ENCODE assay signal across 36 cellular contexts in the genomic region with DNA sequence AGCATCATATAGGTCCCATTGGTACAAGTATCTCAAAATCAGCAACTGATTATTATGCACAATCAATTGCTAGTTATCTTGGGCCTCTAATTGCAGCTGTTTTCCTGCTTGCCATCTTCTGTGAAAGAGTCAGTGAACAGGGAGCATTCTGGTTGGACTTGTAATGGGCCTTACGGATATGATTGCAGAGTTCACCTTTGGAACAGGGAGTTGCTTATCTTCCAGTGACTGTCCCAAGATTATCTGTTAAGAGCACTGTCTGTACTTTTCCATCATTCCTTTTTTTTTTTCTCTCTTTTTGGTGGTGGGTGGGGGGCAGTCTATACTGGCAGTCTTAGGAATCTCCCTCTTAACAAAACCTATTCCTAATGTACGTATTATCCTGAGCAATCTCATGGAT. TPM values are rescaled to one million over a fixed set of nuclear protein-coding genes. Genes with fewer than 3 reads are reported as not detected.
"Had no signal": no experiment of that assay in that cellular context is flagged by ENCODE, and none has a peak within 500 bp of the region (broad histone marks: within the 10 kb centered on the region; RNA-seq: fewer than 3 reads in every experiment).

No MANE protein-coding gene starts in this region.

- H3K27me3 ChIP-seq: ascending aorta, breast epithelium, cardiac muscle cell, colonic mucosa, esophagus squamous epithelium, gastroesophageal sphincter had no signal

- H3K4me3 ChIP-seq: ascending aorta, breast epithelium, cardiac muscle cell, colonic mucosa, esophagus squamous epithelium, gastroesophageal sphincter had no signal

- H3K9me3 Mint-ChIP-seq: activated CD4-positive, alpha-beta memory T cell treated with anti-CD3 and anti-CD28 coated beads, Interleukin-2, amount 10 ng/mL, durations not matched to agents 7 days and 5 days; activated CD4-positive, alpha-beta T cell treated with anti-CD3 and anti-CD28 coated beads, Interleukin-2, amount 10 ng/mL, durations not matched to agents 7 days and 5 days; activated naive CD4-positive, alpha-beta T cell treated with anti-CD3 and anti-CD28 coated beads, Interleukin-2, amount 10 ng/mL, durations not matched to agents 7 days and 5 days; activated naive CD4-positive, alpha-beta T cell treated with anti-CD3 and anti-CD28 coated beads, Interleukin-2, amount 50 U/mL, for 72 hours; activated naive CD8-positive, alpha-beta T cell treated with anti-CD3 and anti-CD28 coated beads, Interleukin-2, amount 10 ng/mL, durations not matched to agents 7 days and 5 days; activated T-cell treated with anti-CD3 and anti-CD28 coated beads, Interleukin-2, amount 50 U/mL, for 24 hours; brain; WTC11 had no signal

- H3K27me3 Mint-ChIP-seq: activated CD4-positive, alpha-beta memory T cell treated with anti-CD3 and anti-CD28 coated beads, Interleukin-2, amount 10 ng/mL, durations not matched to agents 7 days and 5 days; activated CD4-positive, alpha-beta T cell treated with anti-CD3 and anti-CD28 coated beads, Interleukin-2, amount 10 ng/mL, durations not matched to agents 7 days and 5 days; activated naive CD4-positive, alpha-beta T cell treated with anti-CD3 and anti-CD28 coated beads, Interleukin-2, amount 10 ng/mL, durations not matched to agents 7 days and 5 days; activated naive CD8-positive, alpha-beta T cell treated with anti-CD3 and anti-CD28 coated beads, Interleukin-2, amount 10 ng/mL, durations not matched to agents 7 days and 5 days; brain had no signal

- H3K4me1 ChIP-seq: ascending aorta, breast epithelium, colonic mucosa, esophagus squamous epithelium, gastroesophageal sphincter had no signal

- ATAC-seq: activated naive CD4-positive, alpha-beta T cell treated with anti-CD3 and anti-CD28 coated beads, Interleukin-2, amount 50 U/mL, for 72 hours; activated T-cell treated with anti-CD3 and anti-CD28 coated beads, Interleukin-2, amount 50 U/mL, for 72 hours; gastroesophageal sphincter; WTC11 had no signal

- H3K36me3 Mint-ChIP-seq: activated naive CD4-positive, alpha-beta T cell treated with anti-CD3 and anti-CD28 coated beads, Interleukin-2, amount 10 ng/mL, durations not matched to agents 7 days and 5 days; activated naive CD4-positive, alpha-beta T cell treated with anti-CD3 and anti-CD28 coated beads, Interleukin-2, amount 50 U/mL, for 72 hours; activated naive CD8-positive, alpha-beta T cell treated with anti-CD3 and anti-CD28 coated beads, Interleukin-2, amount 10 ng/mL, durations not matched to agents 7 days and 5 days; brain; WTC11 had no signal

- H3K27ac Mint-ChIP-seq: activated CD4-positive, alpha-beta memory T cell treated with anti-CD3 and anti-CD28 coated beads, Interleukin-2, amount 10 ng/mL, durations not matched to agents 7 days and 5 days; activated CD4-positive, alpha-beta T cell treated with anti-CD3 and anti-CD28 coated beads, Interleukin-2, amount 10 ng/mL, durations not matched to agents 7 days and 5 days; activated naive CD4-positive, alpha-beta T cell treated with anti-CD3 and anti-CD28 coated beads, Interleukin-2, amount 10 ng/mL, durations not matched to agents 7 days and 5 days; activated naive CD4-positive, alpha-beta T cell treated with anti-CD3 and anti-CD28 coated beads, Interleukin-2, amount 50 U/mL, for 72 hours; activated naive CD8-positive, alpha-beta T cell treated with anti-CD3 and anti-CD28 coated beads, Interleukin-2, amount 10 ng/mL, durations not matched to agents 7 days and 5 days; activated T-cell treated with anti-CD3 and anti-CD28 coated beads, Interleukin-2, amount 50 U/mL, for 24 hours; activated T-cell treated with anti-CD3 and anti-CD28 coated beads, Interleukin-2, amount 50 U/mL, for 72 hours; brain; WTC11 had no signal

- H3K9me3 ChIP-seq: ascending aorta, breast epithelium, colonic mucosa, esophagus squamous epithelium, gastroesophageal sphincter had no signal

- DNase-seq: activated CD4-positive, alpha-beta memory T cell treated with anti-CD3 and anti-CD28 coated beads, Interleukin-2, amount 10 ng/mL, durations not matched to agents 7 days and 5 days; activated CD4-positive, alpha-beta T cell treated with anti-CD3 and anti-CD28 coated beads for 1 hour; activated CD4-positive, alpha-beta T cell treated with anti-CD3 and anti-CD28 coated beads for 4 hours; activated CD4-positive, alpha-beta T cell treated with anti-CD3 and anti-CD28 coated beads, Interleukin-2, amount 10 ng/mL, durations not matched to agents 7 days and 5 days; activated CD4-positive, alpha-beta T cell treated with anti-CD3 and anti-CD28 coated beads, Interleukin-2, amount 50 U/mL, for 4 hours; activated CD8-positive, alpha-beta memory T cell treated with anti-CD3 and anti-CD28 coated beads, Interleukin-2, amount 50 U/mL, for 48 hours; activated gamma-delta T cell; activated naive CD4-positive, alpha-beta T cell; activated naive CD4-positive, alpha-beta T cell treated with anti-CD3 and anti-CD28 coated beads, Interleukin-2, amount 10 ng/mL, durations not matched to agents 7 days and 5 days; activated naive CD8-positive, alpha-beta T cell treated with anti-CD3 and anti-CD28 coated beads, Interleukin-2, amount 10 ng/mL, durations not matched to agents 7 days and 5 days; activated T-cell treated with anti-CD3 and anti-CD28 coated beads for 4 hours; activated T-cell treated with anti-CD3 and anti-CD28 coated beads, Interleukin-2, amount 50 U/mL, for 24 hours; activated T-cell treated with anti-CD3 and anti-CD28 coated beads, Interleukin-2, amount 50 U/mL, for 72 hours; central memory CD4-positive, alpha-beta T cell; cerebellar nuclear complex; colonic mucosa; effector CD8-positive, alpha-beta T cell; esophagus squamous epithelium; foreskin melanocyte; T-helper 2 cell had no signal

- H3K4me1 Mint-ChIP-seq: activated CD4-positive, alpha-beta T cell treated with anti-CD3 and anti-CD28 coated beads, Interleukin-2, amount 10 ng/mL, durations not matched to agents 7 days and 5 days; activated naive CD4-positive, alpha-beta T cell treated with anti-CD3 and anti-CD28 coated beads, Interleukin-2, amount 10 ng/mL, durations not matched to agents 7 days and 5 days; brain had no signal

- H3K36me3 ChIP-seq: ascending aorta, breast epithelium, cardiac muscle cell, colonic mucosa, esophagus squamous epithelium, gastroesophageal sphincter had no signal

- FAIRE-seq: endometrium, endothelial cell of umbilical vein had no signal

- H3K4me3 Mint-ChIP-seq: activated CD4-positive, alpha-beta memory T cell treated with anti-CD3 and anti-CD28 coated beads, Interleukin-2, amount 10 ng/mL, durations not matched to agents 7 days and 5 days; activated CD4-positive, alpha-beta T cell treated with anti-CD3 and anti-CD28 coated beads, Interleukin-2, amount 10 ng/mL, durations not matched to agents 7 days and 5 days; activated naive CD4-positive, alpha-beta T cell treated with anti-CD3 and anti-CD28 coated beads, Interleukin-2, amount 10 ng/mL, durations not matched to agents 7 days and 5 days; activated naive CD8-positive, alpha-beta T cell treated with anti-CD3 and anti-CD28 coated beads, Interleukin-2, amount 10 ng/mL, durations not matched to agents 7 days and 5 days; activated T-cell treated with anti-CD3 and anti-CD28 coated beads, Interleukin-2, amount 50 U/mL, for 24 hours; activated T-cell treated with anti-CD3 and anti-CD28 coated beads, Interleukin-2, amount 50 U/mL, for 72 hours; brain; WTC11 had no signal

- H3K27ac ChIP-seq: ascending aorta, breast epithelium, cardiac muscle cell, colonic mucosa, epithelial cell of prostate, esophagus squamous epithelium, gastroesophageal sphincter had no signal

RNA-seq across cellular contexts. Expression of gene OR8G5, which starts 17.8 kb away (rescaled TPM):
- total RNA-seq: activated CD4-positive, alpha-beta memory T cell treated with anti-CD3 and anti-CD28 coated beads, Interleukin-2, amount 10 ng/mL, durations not matched to agents 7 days and 5 days; activated CD4-positive, alpha-beta T cell treated with anti-CD3 and anti-CD28 coated beads, Interleukin-2, amount 10 ng/mL, durations not matched to agents 7 days and 5 days; activated naive CD4-positive, alpha-beta T cell treated with anti-CD3 and anti-CD28 coated beads, Interleukin-2, amount 50 U/mL, for 72 hours; activated naive CD8-positive, alpha-beta T cell treated with anti-CD3 and anti-CD28 coated beads, Interleukin-2, amount 10 ng/mL, durations not matched to agents 7 days and 5 days; activated T-cell treated with anti-CD3 and anti-CD28 coated beads, Interleukin-2, amount 50 U/mL, for 72 hours; ascending aorta; breast epithelium; cardiac muscle cell; colonic mucosa; dermis microvascular lymphatic vessel endothelial cell; endothelial cell of umbilical vein; esophagus squamous epithelium; fibroblast of lung; fibroblast of villous mesenchyme; gastroesophageal sphincter; glomerular endothelial cell; T-helper 1 cell treated with Interleukin-12 subunit alpha and Interleukin-12 subunit beta and Interleukin-4 antibody, amounts not matched to agents 30 ng/mL and 1 ng/mL, for 36 hours; WTC11 had no signal
- polyA plus RNA-seq: cardiac muscle cell, endothelial cell of umbilical vein, esophagus, fibroblast of lung had no signal

RNA-seq across cellular contexts. Expression of gene OR8G1, which starts 33.1 kb away (rescaled TPM):
- total RNA-seq: activated CD4-positive, alpha-beta memory T cell treated with anti-CD3 and anti-CD28 coated beads, Interleukin-2, amount 10 ng/mL, durations not matched to agents 7 days and 5 days; activated CD4-positive, alpha-beta T cell treated with anti-CD3 and anti-CD28 coated beads, Interleukin-2, amount 10 ng/mL, durations not matched to agents 7 days and 5 days; activated naive CD4-positive, alpha-beta T cell treated with anti-CD3 and anti-CD28 coated beads, Interleukin-2, amount 50 U/mL, for 72 hours; activated naive CD8-positive, alpha-beta T cell treated with anti-CD3 and anti-CD28 coated beads, Interleukin-2, amount 10 ng/mL, durations not matched to agents 7 days and 5 days; activated T-cell treated with anti-CD3 and anti-CD28 coated beads, Interleukin-2, amount 50 U/mL, for 72 hours; ascending aorta; breast epithelium; cardiac muscle cell; colonic mucosa; endothelial cell of umbilical vein; esophagus squamous epithelium; fibroblast of lung; fibroblast of villous mesenchyme; gastroesophageal sphincter; glomerular endothelial cell; T-helper 1 cell treated with Interleukin-12 subunit alpha and Interleukin-12 subunit beta and Interleukin-4 antibody, amounts not matched to agents 30 ng/mL and 1 ng/mL, for 36 hours; WTC11 had no signal
- polyA plus RNA-seq: cardiac muscle cell, endothelial cell of umbilical vein, esophagus, fibroblast of lung had no signal

RNA-seq across cellular contexts. Expression of gene OR8D1, which starts 39.7 kb away (rescaled TPM):
- total RNA-seq: activated CD4-positive, alpha-beta memory T cell treated with anti-CD3 and anti-CD28 coated beads, Interleukin-2, amount 10 ng/mL, durations not matched to agents 7 days and 5 days; activated CD4-positive, alpha-beta T cell treated with anti-CD3 and anti-CD28 coated beads, Interleukin-2, amount 10 ng/mL, durations not matched to agents 7 days and 5 days; activated naive CD4-positive, alpha-beta T cell treated with anti-CD3 and anti-CD28 coated beads, Interleukin-2, amount 50 U/mL, for 72 hours; activated naive CD8-positive, alpha-beta T cell treated with anti-CD3 and anti-CD28 coated beads, Interleukin-2, amount 10 ng/mL, durations not matched to agents 7 days and 5 days; activated T-cell treated with anti-CD3 and anti-CD28 coated beads, Interleukin-2, amount 50 U/mL, for 72 hours; ascending aorta; breast epithelium; cardiac muscle cell; colonic mucosa; dermis microvascular lymphatic vessel endothelial cell; endothelial cell of umbilical vein; esophagus squamous epithelium; fibroblast of lung; fibroblast of villous mesenchyme; gastroesophageal sphincter; glomerular endothelial cell; T-helper 1 cell treated with Interleukin-12 subunit alpha and Interleukin-12 subunit beta and Interleukin-4 antibody, amounts not matched to agents 30 ng/mL and 1 ng/mL, for 36 hours; WTC11 had no signal
- polyA plus RNA-seq: cardiac muscle cell, endothelial cell of umbilical vein, esophagus, fibroblast of lung had no signal

RNA-seq across cellular contexts. Expression of gene OR8D2, which starts 46.0 kb away (rescaled TPM):
- total RNA-seq: activated CD4-positive, alpha-beta memory T cell treated with anti-CD3 and anti-CD28 coated beads, Interleukin-2, amount 10 ng/mL, durations not matched to agents 7 days and 5 days; activated CD4-positive, alpha-beta T cell treated with anti-CD3 and anti-CD28 coated beads, Interleukin-2, amount 10 ng/mL, durations not matched to agents 7 days and 5 days; activated naive CD4-positive, alpha-beta T cell treated with anti-CD3 and anti-CD28 coated beads, Interleukin-2, amount 50 U/mL, for 72 hours; activated naive CD8-positive, alpha-beta T cell treated with anti-CD3 and anti-CD28 coated beads, Interleukin-2, amount 10 ng/mL, durations not matched to agents 7 days and 5 days; activated T-cell treated with anti-CD3 and anti-CD28 coated beads, Interleukin-2, amount 50 U/mL, for 72 hours; ascending aorta; breast epithelium; cardiac muscle cell; colonic mucosa; dermis microvascular lymphatic vessel endothelial cell; endothelial cell of umbilical vein; esophagus squamous epithelium; fibroblast of lung; fibroblast of villous mesenchyme; gastroesophageal sphincter; glomerular endothelial cell; T-helper 1 cell treated with Interleukin-12 subunit alpha and Interleukin-12 subunit beta and Interleukin-4 antibody, amounts not matched to agents 30 ng/mL and 1 ng/mL, for 36 hours; WTC11 had no signal
- polyA plus RNA-seq: cardiac muscle cell, endothelial cell of umbilical vein, esophagus, fibroblast of lung had no signal
